Comparison of ENCODE assay signal across 5 cellular contexts in the genomic region with DNA sequence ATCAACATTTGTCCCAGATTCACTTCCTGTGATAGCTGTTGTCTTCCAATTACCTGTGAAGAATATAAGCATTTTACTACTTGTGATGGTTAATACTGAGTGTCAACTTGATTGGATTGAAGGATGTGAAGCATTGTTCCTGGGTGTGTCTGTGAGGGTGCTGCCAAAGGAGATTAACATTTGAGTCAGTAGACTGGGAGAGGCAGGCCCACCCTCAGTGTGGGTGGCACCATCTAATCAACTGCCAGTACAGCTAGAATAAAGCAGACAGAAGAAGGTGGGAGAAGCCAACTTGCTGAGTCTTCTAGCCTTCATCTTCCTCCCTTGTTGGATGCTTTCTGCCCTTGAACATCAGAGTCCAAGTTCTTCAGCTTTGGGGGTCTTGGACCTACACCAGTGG.
"Had no signal": no experiment of that assay in that cellular context is flagged by ENCODE, and none has a peak within 500 bp of the region (broad histone marks: within the 10 kb centered on the region; RNA-seq: fewer than 3 reads in every experiment).

No MANE protein-coding gene starts in this region.

- ATAC-seq: HepG2, K562 had no signal

- DNase-seq: IMR-90, KBM-7, KG1 had no signal

- H3K4me3 ChIP-seq: K562 had no signal
